Comparison of ENCODE assay signal across 1 cellular context in the genomic region with DNA sequence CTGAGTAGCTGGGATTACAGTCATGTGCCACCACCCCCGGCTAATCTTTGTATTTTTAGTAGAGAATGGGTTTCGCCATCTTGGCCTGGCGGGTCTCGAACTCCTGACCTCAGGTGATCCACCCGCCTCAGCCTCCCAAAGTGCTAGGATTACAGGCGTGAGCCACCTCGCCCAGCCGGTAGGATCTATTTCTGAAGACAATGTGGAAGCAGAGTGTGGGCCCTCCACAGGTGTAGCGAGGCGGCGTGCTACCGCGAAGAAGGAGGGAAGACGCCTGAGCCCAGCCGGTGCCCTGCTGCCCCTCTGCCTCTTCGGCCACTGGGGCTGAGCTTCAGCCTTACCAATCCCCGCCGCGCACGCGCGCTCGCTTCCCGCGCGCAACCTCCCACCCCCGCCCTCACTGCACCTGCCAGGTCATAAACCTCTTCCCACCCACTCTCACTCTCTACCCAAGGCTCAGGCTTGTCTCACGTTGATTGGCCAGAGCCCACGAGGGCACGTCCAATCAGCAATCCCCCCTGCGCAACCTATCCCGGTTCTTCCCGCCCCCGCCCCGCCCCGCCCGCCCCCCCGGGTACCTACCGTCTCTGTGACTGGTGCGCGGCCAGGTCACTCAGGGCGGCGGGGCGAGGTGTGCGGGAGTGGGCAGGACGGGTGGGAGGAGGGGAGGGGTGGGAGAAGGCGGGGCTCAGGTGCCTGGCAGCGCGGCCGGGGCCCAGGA.
TF ChIP-seq lines count a peak whose summit lies in the region.

No MANE protein-coding gene starts in this region.

TF ChIP-seq in GM12878, 131 proteins besides CTCF, POLR2A, EP300 and RAD21 (continued from another document and continues in another):
- TF ChIP-seq RELB (IDR thresholded peaks at IDR 0.05; ENCODE audit: low read depth) (peak; percentile 38; the same call in 1 of the 2 replicates), POLR2AphosphoS2 (IDR thresholded peaks at IDR 0.05; ENCODE audit: low read depth, low read length) (no peak), CHD2 (IDR thresholded peaks at IDR 0.05; ENCODE audit: borderline replicate concordance, low read depth, low read length) (peak; percentile 59; the same call in 1 of the 2 replicates), ZNF687 (IDR thresholded peaks at IDR 0.05) (peak; percentile 25; the same call in 1 of the 2 replicates), RB1 (IDR thresholded peaks at IDR 0.05; ENCODE audit: borderline replicate concordance) (peak; percentile 75; the same call in 1 of the 2 replicates), PAX8 (IDR thresholded peaks at IDR 0.05) (no peak), DPF2 (IDR thresholded peaks at IDR 0.05) (peak; percentile 41; the same call in 1 of the 2 replicates), TCF12 (IDR thresholded peaks at IDR 0.05; ENCODE audit: low read depth, low read length) (peak; percentile 72; the same call in 1 of the 2 replicates), MLLT1 (IDR thresholded peaks at IDR 0.05) (peak; percentile 80), BCL11A (IDR thresholded peaks at IDR 0.05; ENCODE audit: low read depth, low read length) (no peak), POLR2AphosphoS5 (IDR thresholded peaks at IDR 0.05; ENCODE audit: low read length) (peak; percentile 30; the same call in 1 of the 2 replicates), NR2F1 (conservative IDR thresholded peaks at IDR 0.05) (peak; percentile 62), RELA (IDR thresholded peaks at IDR 0.05; ENCODE audit: borderline replicate concordance, partially characterized antibody) (peak; percentile 50), GATAD2B (conservative IDR thresholded peaks at IDR 0.05; ENCODE audit: low read depth) (peak; percentile 29; the same call in 1 of the 2 replicates), CHD4 (IDR thresholded peaks at IDR 0.05) (no peak), LARP7 (IDR thresholded peaks at IDR 0.05) (no peak; the same call in 1 of the 2 replicates), ELK1 (IDR thresholded peaks at IDR 0.05; ENCODE audit: low read depth, low read length) (no peak), RFX5 (IDR thresholded peaks at IDR 0.05; ENCODE audit: low read depth, low read length) (peak; percentile 6; the same call in 1 of the 2 replicates), CREM (IDR thresholded peaks at IDR 0.05; ENCODE audit: low read depth) (0 out of 2 replicates have a peak, but pooled peaks have one; percentile 6), TCF3 (IDR thresholded peaks at IDR 0.05; ENCODE audit: borderline replicate concordance, insufficient read depth, low read depth, low read length) (0 out of 2 replicates have a peak, but pooled peaks have one; percentile 49), ZNF217 (IDR thresholded peaks at IDR 0.05) (peak; percentile 94), HDGF (IDR thresholded peaks at IDR 0.05) (peak; percentile 84; the same call in 1 of the 2 replicates), IKZF2 (IDR thresholded peaks at IDR 0.05) (peak in 1 of 2 experiments; percentile 8; a peak in 1 of 4 replicates), E2F8 (IDR thresholded peaks at IDR 0.05; ENCODE audit: low read depth, partially characterized antibody) (no peak), MAX (IDR thresholded peaks at IDR 0.05; ENCODE audit: low read depth, low read length) (no peak), BCL3 (IDR thresholded peaks at IDR 0.05; ENCODE audit: borderline replicate concordance, insufficient read depth, low read depth, low read length, poor library complexity, severe bottlenecking) (no peak), REST (IDR thresholded peaks at IDR 0.05; ENCODE audit: low read depth, low read length) (no peak), EGR1 (IDR thresholded peaks at IDR 0.05; ENCODE audit: borderline replicate concordance in 1 of 2, low read depth in 2 of 2, low read length in 2 of 2) (peak in 1 of 2 experiments; percentile 75; a peak in 2 of 3 replicates), SMARCA5 (IDR thresholded peaks at IDR 0.05) (peak; percentile 62; the same call in 1 of the 2 replicates), IKZF1 (conservative IDR thresholded peaks at IDR 0.05) (0 out of 2 replicates have a peak, but pooled peaks have one; percentile 17)
- TF ChIP-seq, protein P1, sequence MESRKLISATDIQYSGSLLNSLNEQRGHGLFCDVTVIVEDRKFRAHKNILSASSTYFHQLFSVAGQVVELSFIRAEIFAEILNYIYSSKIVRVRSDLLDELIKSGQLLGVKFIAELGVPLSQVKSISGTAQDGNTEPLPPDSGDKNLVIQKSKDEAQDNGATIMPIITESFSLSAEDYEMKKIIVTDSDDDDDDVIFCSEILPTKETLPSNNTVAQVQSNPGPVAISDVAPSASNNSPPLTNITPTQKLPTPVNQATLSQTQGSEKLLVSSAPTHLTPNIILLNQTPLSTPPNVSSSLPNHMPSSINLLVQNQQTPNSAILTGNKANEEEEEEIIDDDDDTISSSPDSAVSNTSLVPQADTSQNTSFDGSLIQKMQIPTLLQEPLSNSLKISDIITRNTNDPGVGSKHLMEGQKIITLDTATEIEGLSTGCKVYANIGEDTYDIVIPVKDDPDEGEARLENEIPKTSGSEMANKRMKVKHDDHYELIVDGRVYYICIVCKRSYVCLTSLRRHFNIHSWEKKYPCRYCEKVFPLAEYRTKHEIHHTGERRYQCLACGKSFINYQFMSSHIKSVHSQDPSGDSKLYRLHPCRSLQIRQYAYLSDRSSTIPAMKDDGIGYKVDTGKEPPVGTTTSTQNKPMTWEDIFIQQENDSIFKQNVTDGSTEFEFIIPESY (IDR thresholded peaks at IDR 0.05) = no peak
- TF ChIP-seq, protein P2, sequence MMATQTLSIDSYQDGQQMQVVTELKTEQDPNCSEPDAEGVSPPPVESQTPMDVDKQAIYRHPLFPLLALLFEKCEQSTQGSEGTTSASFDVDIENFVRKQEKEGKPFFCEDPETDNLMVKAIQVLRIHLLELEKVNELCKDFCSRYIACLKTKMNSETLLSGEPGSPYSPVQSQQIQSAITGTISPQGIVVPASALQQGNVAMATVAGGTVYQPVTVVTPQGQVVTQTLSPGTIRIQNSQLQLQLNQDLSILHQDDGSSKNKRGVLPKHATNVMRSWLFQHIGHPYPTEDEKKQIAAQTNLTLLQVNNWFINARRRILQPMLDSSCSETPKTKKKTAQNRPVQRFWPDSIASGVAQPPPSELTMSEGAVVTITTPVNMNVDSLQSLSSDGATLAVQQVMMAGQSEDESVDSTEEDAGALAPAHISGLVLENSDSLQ (IDR thresholded peaks at IDR 0.05) = peak; percentile 94
